ENCODE assay signal across 1 cellular context in the genomic region with DNA sequence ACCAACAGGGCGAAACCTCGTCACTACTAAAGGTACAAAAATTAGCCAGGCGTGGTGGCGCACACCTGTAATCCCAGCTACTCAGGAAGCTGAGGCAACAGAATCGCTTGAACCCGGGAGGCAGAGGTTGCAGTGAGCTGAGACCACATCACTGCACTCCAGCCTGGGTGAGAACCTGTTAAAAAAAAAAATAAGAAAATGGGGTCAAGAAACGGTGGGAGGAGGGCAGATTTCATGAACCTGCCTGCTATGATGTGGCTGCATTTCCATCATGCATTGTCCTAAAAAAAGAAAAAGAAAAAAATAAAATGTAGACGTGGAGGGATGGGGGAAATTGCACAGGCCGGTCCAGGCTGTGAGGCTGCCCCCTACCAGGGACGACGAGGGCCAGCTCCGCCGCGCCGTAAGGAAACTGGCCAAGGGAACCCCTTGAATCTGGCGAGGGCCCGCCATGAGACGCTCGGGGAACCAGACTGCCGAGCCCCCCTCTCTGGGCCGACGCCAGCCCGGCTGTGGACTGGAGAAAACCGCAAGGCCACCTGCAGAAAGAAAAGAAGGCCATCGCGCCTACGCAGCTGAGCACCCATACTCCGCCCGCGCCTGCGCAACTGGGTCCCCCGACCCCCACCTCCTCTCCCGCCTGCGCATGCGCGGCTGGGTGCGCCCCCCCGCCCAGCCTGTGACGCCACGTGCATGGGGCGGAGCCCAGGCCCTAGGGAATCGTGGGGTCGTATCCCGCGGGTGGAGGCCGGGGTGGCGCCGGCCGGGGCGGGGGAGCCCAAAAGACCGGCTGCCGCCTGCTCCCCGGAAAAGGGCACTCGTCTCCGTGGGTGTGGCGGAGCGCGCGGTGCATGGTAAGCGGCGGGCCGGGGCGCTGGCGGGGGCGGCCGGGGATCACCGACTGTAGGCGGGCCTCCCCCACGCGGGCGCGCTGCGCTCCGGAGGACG.
TF ChIP-seq lines count a peak whose summit lies in the region.

TSS of gene ENTPD6 (plus strand) at position 699 of the 948 bp plus-strand sequence. CDS start 10,825 bp downstream, outside the sequence.

TF ChIP-seq in GM12878, 131 proteins besides CTCF, POLR2A, EP300 and RAD21 (continued from another document and continues in another):
- TF ChIP-seq ETV6 (conservative IDR thresholded peaks at IDR 0.05 in 1 of 2, IDR thresholded peaks at IDR 0.05 in 1 of 2; ENCODE audit: borderline replicate concordance in 1 of 2, low read depth in 1 of 2) (no peak), ZZZ3 (IDR thresholded peaks at IDR 0.05; ENCODE audit: control insufficient read depth, insufficient read length, low read depth) (no peak), CBFB (IDR thresholded peaks at IDR 0.05; ENCODE audit: low read depth) (peak; percentile 86; the same call in 1 of the 2 replicates), PML (IDR thresholded peaks at IDR 0.05; ENCODE audit: low read length) (no peak), SUZ12 (IDR thresholded peaks at IDR 0.05; ENCODE audit: unreplicated experiment) (no peak), RUNX3 (IDR thresholded peaks at IDR 0.05; ENCODE audit: low read length) (peak; percentile 86), RCOR1 (conservative IDR thresholded peaks at IDR 0.05; ENCODE audit: low read depth, low read length) (no peak), ZSCAN29 (IDR thresholded peaks at IDR 0.05) (no peak), ESRRA (IDR thresholded peaks at IDR 0.05; ENCODE audit: low read length) (no peak), SRF (IDR thresholded peaks at IDR 0.05; ENCODE audit: low read depth in 2 of 2, low read length in 2 of 2) (no peak), PAX5 (IDR thresholded peaks at IDR 0.05; ENCODE audit: borderline replicate concordance, low read depth, low read length) (no peak), BMI1 (IDR thresholded peaks at IDR 0.05; ENCODE audit: borderline replicate concordance) (no peak), ZBTB40 (IDR thresholded peaks at IDR 0.05; ENCODE audit: borderline replicate concordance) (no peak), SIN3A (IDR thresholded peaks at IDR 0.05; ENCODE audit: low read depth, low read length) (peak; percentile 77; the same call in 1 of the 2 replicates), NR2C2 (IDR thresholded peaks at IDR 0.05; ENCODE audit: borderline replicate concordance, control insufficient read depth, insufficient read length, low read depth) (no peak), STAT1 (conservative IDR thresholded peaks at IDR 0.05) (0 out of 2 replicates have a peak, but pooled peaks have one; percentile 13), SUPT20H (IDR thresholded peaks at IDR 0.05; ENCODE audit: borderline replicate concordance, control insufficient read depth, low read depth, low read length) (no peak), RBBP5 (conservative IDR thresholded peaks at IDR 0.05) (no peak), YY1 (IDR thresholded peaks at IDR 0.05; ENCODE audit: low read depth, low read length) (peak; percentile 41; the same call in 1 of the 2 replicates), BACH1 (IDR thresholded peaks at IDR 0.05; ENCODE audit: borderline replicate concordance) (peak; percentile 65; the same call in 1 of the 2 replicates), NFYA (IDR thresholded peaks at IDR 0.05; ENCODE audit: borderline replicate concordance, low read depth, low read length) (no peak), BRCA1 (IDR thresholded peaks at IDR 0.05; ENCODE audit: low read depth, low read length) (no peak), EGR1 (IDR thresholded peaks at IDR 0.05; ENCODE audit: borderline replicate concordance in 1 of 2, low read depth in 2 of 2, low read length in 2 of 2) (peak in 1 of 2 experiments; percentile 90; a peak in 2 of 3 replicates)
- TF ChIP-seq, protein P1, sequence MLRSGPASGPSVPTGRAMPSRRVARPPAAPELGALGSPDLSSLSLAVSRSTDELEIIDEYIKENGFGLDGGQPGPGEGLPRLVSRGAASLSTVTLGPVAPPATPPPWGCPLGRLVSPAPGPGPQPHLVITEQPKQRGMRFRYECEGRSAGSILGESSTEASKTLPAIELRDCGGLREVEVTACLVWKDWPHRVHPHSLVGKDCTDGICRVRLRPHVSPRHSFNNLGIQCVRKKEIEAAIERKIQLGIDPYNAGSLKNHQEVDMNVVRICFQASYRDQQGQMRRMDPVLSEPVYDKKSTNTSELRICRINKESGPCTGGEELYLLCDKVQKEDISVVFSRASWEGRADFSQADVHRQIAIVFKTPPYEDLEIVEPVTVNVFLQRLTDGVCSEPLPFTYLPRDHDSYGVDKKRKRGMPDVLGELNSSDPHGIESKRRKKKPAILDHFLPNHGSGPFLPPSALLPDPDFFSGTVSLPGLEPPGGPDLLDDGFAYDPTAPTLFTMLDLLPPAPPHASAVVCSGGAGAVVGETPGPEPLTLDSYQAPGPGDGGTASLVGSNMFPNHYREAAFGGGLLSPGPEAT (IDR thresholded peaks at IDR 0.05; ENCODE audit: low read depth) = no peak
- TF ChIP-seq, protein P2, sequence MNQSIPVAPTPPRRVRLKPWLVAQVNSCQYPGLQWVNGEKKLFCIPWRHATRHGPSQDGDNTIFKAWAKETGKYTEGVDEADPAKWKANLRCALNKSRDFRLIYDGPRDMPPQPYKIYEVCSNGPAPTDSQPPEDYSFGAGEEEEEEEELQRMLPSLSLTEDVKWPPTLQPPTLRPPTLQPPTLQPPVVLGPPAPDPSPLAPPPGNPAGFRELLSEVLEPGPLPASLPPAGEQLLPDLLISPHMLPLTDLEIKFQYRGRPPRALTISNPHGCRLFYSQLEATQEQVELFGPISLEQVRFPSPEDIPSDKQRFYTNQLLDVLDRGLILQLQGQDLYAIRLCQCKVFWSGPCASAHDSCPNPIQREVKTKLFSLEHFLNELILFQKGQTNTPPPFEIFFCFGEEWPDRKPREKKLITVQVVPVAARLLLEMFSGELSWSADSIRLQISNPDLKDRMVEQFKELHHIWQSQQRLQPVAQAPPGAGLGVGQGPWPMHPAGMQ (IDR thresholded peaks at IDR 0.05; ENCODE audit: borderline replicate concordance) = no peak
- TF ChIP-seq, protein P3, sequence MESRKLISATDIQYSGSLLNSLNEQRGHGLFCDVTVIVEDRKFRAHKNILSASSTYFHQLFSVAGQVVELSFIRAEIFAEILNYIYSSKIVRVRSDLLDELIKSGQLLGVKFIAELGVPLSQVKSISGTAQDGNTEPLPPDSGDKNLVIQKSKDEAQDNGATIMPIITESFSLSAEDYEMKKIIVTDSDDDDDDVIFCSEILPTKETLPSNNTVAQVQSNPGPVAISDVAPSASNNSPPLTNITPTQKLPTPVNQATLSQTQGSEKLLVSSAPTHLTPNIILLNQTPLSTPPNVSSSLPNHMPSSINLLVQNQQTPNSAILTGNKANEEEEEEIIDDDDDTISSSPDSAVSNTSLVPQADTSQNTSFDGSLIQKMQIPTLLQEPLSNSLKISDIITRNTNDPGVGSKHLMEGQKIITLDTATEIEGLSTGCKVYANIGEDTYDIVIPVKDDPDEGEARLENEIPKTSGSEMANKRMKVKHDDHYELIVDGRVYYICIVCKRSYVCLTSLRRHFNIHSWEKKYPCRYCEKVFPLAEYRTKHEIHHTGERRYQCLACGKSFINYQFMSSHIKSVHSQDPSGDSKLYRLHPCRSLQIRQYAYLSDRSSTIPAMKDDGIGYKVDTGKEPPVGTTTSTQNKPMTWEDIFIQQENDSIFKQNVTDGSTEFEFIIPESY (IDR thresholded peaks at IDR 0.05) = no peak
- TF ChIP-seq, protein P4, sequence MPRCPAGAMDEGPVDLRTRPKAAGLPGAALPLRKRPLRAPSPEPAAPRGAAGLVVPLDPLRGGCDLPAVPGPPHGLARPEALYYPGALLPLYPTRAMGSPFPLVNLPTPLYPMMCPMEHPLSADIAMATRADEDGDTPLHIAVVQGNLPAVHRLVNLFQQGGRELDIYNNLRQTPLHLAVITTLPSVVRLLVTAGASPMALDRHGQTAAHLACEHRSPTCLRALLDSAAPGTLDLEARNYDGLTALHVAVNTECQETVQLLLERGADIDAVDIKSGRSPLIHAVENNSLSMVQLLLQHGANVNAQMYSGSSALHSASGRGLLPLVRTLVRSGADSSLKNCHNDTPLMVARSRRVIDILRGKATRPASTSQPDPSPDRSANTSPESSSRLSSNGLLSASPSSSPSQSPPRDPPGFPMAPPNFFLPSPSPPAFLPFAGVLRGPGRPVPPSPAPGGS (IDR thresholded peaks at IDR 0.05; ENCODE audit: borderline replicate concordance, insufficient read depth, low read depth, low read length, poor library complexity, severe bottlenecking) = peak; percentile 31
- TF ChIP-seq, protein P5, sequence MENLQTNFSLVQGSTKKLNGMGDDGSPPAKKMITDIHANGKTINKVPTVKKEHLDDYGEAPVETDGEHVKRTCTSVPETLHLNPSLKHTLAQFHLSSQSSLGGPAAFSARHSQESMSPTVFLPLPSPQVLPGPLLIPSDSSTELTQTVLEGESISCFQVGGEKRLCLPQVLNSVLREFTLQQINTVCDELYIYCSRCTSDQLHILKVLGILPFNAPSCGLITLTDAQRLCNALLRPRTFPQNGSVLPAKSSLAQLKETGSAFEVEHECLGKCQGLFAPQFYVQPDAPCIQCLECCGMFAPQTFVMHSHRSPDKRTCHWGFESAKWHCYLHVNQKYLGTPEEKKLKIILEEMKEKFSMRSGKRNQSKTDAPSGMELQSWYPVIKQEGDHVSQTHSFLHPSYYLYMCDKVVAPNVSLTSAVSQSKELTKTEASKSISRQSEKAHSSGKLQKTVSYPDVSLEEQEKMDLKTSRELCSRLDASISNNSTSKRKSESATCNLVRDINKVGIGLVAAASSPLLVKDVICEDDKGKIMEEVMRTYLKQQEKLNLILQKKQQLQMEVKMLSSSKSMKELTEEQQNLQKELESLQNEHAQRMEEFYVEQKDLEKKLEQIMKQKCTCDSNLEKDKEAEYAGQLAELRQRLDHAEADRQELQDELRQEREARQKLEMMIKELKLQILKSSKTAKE (IDR thresholded peaks at IDR 0.05; ENCODE audit: low read depth, poor library complexity, severe bottlenecking) = no peak
- TF ChIP-seq, protein P6, sequence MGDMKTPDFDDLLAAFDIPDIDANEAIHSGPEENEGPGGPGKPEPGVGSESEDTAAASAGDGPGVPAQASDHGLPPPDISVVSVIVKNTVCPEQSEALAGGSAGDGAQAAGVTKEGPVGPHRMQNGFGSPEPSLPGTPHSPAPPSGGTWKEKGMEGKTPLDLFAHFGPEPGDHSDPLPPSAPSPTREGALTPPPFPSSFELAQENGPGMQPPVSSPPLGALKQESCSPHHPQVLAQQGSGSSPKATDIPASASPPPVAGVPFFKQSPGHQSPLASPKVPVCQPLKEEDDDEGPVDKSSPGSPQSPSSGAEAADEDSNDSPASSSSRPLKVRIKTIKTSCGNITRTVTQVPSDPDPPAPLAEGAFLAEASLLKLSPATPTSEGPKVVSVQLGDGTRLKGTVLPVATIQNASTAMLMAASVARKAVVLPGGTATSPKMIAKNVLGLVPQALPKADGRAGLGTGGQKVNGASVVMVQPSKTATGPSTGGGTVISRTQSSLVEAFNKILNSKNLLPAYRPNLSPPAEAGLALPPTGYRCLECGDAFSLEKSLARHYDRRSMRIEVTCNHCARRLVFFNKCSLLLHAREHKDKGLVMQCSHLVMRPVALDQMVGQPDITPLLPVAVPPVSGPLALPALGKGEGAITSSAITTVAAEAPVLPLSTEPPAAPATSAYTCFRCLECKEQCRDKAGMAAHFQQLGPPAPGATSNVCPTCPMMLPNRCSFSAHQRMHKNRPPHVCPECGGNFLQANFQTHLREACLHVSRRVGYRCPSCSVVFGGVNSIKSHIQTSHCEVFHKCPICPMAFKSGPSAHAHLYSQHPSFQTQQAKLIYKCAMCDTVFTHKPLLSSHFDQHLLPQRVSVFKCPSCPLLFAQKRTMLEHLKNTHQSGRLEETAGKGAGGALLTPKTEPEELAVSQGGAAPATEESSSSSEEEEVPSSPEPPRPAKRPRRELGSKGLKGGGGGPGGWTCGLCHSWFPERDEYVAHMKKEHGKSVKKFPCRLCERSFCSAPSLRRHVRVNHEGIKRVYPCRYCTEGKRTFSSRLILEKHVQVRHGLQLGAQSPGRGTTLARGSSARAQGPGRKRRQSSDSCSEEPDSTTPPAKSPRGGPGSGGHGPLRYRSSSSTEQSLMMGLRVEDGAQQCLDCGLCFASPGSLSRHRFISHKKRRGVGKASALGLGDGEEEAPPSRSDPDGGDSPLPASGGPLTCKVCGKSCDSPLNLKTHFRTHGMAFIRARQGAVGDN (IDR thresholded peaks at IDR 0.05) = peak; percentile 62; the same call in 1 of the 2 replicates
